In the genomic region with DNA sequence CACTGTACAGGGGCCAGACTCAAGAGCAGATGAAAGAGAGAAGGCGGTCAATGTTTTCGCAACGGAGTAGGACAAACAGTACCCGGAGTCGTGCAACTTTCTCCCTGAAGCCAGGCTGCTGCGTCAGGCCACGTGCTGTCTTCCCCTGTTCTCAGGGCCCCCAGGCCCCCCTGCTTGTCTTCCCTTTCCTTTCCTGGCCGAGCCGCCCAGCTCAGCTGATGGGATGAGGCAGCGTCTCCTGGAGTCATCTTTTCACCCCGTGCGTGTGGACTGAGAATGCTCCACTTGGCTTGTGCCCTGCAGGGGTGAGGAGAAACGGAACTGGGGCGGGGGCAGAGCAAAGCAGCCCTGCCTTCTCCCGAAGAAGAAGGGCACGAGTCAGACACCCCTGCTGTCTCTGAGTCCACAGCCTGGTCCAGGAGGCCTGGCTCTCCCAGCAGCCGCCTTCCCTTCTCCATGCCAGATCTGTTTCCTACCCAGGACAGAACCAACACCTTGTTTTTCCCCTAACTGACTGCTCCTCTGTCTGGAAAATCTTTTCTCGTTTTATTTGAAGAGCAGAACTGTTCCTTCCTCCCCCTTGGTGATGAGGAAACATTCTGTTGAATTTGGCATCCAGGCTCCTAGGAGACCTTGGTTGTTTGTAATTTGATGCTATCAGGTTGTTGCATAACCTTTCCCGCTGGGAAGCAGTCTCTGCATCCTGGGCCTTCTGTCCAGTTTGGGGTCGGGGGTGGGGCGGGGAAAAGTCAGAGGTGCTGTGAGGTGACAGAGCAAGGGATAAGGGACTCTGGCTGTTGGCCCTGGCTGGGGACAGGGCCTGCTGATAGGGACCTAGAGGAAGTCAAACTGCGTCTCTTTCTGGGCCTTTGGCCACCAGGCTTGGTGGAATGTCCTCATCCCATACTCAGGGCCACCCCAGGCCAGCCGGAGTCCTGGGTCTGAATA, we compare ENCODE assay signal across 8 cellular contexts.
DNase-seq lines count a peak whose midpoint lies in the region; ATAC-seq and TF ChIP-seq lines count a peak whose summit lies in the region.

No MANE protein-coding gene starts in this region.

- H3K27me3 ChIP-seq in muscle layer of colon (ENCODE audit: control insufficient read depth in 1 of 2, insufficient read depth in 2 of 2, low read length in 2 of 2): no peaks in the 10 kb centered on the region
- H3K27me3 ChIP-seq in MM.1S (replicated peaks; ENCODE audit: insufficient read depth, low read length): no peaks in the 10 kb centered on the region

- H3K79me2 ChIP-seq in MM.1S (ENCODE audit: low read length): no peaks in the 10 kb centered on the region

- no peaks in the 10 kb centered on the region for H3K36me3 ChIP-seq in muscle layer of colon (ENCODE audit: insufficient read depth, low read length)
- H3K36me3 ChIP-seq in MM.1S (replicated peaks; ENCODE audit: insufficient read depth, low read length): no peaks in the 10 kb centered on the region

- no peak for ATAC-seq in GM21381 (IDR thresholded peaks at IDR 0.05; ENCODE audit: unreplicated experiment)
- ATAC-seq in HG03378 (IDR thresholded peaks at IDR 0.05; ENCODE audit: unreplicated experiment): no peak

- H3K4me3 ChIP-seq in epithelial cell of esophagus (ENCODE audit: low read length): no peak overlapping the region
- no peak overlapping the region for H3K4me3 ChIP-seq in muscle layer of colon (ENCODE audit: low read depth in 1 of 2, low read length in 2 of 2)
- H3K4me3 ChIP-seq in MM.1S (ENCODE audit: low read length): no peak overlapping the region

- no peak overlapping the region for H3K4me2 ChIP-seq in MM.1S (ENCODE audit: low read depth, low read length)

- H3F3A ChIP-seq in MM.1S (ENCODE audit: insufficient read depth, low read length): no peaks in the 10 kb centered on the region

- peaks cover 13% of the 10 kb centered on the region for H3K4me1 ChIP-seq in muscle layer of colon (ENCODE audit: insufficient read depth, low read length)
- H3K4me1 ChIP-seq in MM.1S (ENCODE audit: low read length): no peaks in the 10 kb centered on the region

- H4K20me1 ChIP-seq in MM.1S (ENCODE audit: insufficient read depth, low read length): no peaks in the 10 kb centered on the region

- no peaks in the 10 kb centered on the region for H3K9me3 ChIP-seq in muscle layer of colon (ENCODE audit: low read length)
- H3K9me3 ChIP-seq in MM.1S (replicated peaks; ENCODE audit: insufficient read depth, low read length): no peaks in the 10 kb centered on the region

- H3K9me2 ChIP-seq in MM.1S (replicated peaks; ENCODE audit: insufficient read depth, low read length): no peaks in the 10 kb centered on the region

- DNase-seq in DMS 273 treated with DMSO at 0.1 percent for 48 hours (lab: John Stamatoyannopoulos, UW) (peak; percentile 74), NCI-H510A treated with DMSO at 0.1 percent for 48 hours (lab: John Stamatoyannopoulos, UW) (peak; percentile 86), epithelial cell of esophagus (ENCODE audit: low read depth) (peak; percentile 48), MM.1S (no peak)
- no peak for DNase-seq in stimulated activated CD4-positive, alpha-beta T cell treated with anti-CD3 and anti-CD28 coated beads, Interleukin-4, amount 100 ng/mL, for 24 hours

- H3K9ac ChIP-seq in muscle layer of colon (ENCODE audit: low read length): no peak overlapping the region
- no peak overlapping the region for H3K9ac ChIP-seq in MM.1S (ENCODE audit: low read length)

- H2AFZ ChIP-seq in MM.1S (ENCODE audit: low read length): no peak overlapping the region

- no peak for TF ChIP-seq CTCF in epithelial cell of esophagus (IDR thresholded peaks at IDR 0.05; ENCODE audit: insufficient read depth, low read depth, low read length, missing control alignments)
- TF ChIP-seq CTCF in MM.1S (IDR thresholded peaks at IDR 0.05; ENCODE audit: low read length): no peak

- peak overlapping the region; percentile 41 for H3K27ac ChIP-seq in muscle layer of colon (ENCODE audit: low read depth, low read length)
- no peak overlapping the region for H3K27ac ChIP-seq in MM.1S (ENCODE audit: low read length)

Comparison
In these comparisons a context has a peak if more than half of its experiments do, and no peak if none do; other contexts are left out.
1. DNase-seq: peak in DMS 273 treated with DMSO at 0.1 percent for 48 hours (single experiment), NCI-H510A treated with DMSO at 0.1 percent for 48 hours (single experiment) and epithelial cell of esophagus (single experiment); none in MM.1S (single experiment) and stimulated activated CD4-positive, alpha-beta T cell treated with anti-CD3 and anti-CD28 coated beads, Interleukin-4, amount 100 ng/mL, for 24 hours (single experiment).